18 cellular contexts compared by ENCODE assay signal in genomic region chr7:28224675-28225074, GRCh38. TPM values are rescaled to one million over a fixed set of nuclear protein-coding genes. Genes with fewer than 3 reads are reported as not detected.
DNase-seq lines count a peak whose midpoint lies in the region; ATAC-seq, FAIRE-seq and TF ChIP-seq lines count a peak whose summit lies in the region.
"Had no signal": no experiment of that assay in that cellular context is flagged by ENCODE, and none has a peak within 500 bp of the region (broad histone marks: within the 10 kb centered on the region; RNA-seq: fewer than 3 reads in every experiment).

No MANE protein-coding gene starts in this region.

- CTCF ChIA-PET in PC-3 (lab: Charles Lee), result no interaction called here

- no peak overlapping the region for H3K9ac ChIP-seq in iPS-20b (ENCODE audit: low read depth, low read length)
- no peak overlapping the region for H3K9ac ChIP-seq in PC-3 (ENCODE audit: low read length)
- H3K9ac ChIP-seq: BLaER1 had no signal

- no peak for DNase-seq in D721Med (ENCODE audit: insufficient read length, low spot score)
- peak; percentile 53 to 76 for DNase-seq in NCI-H524 (lab: John Stamatoyannopoulos, UW)
- peak; percentile 25 for DNase-seq in SW480 (ENCODE audit: low spot score)
- DNase-seq in NCI-H526 treated with DMSO at 0.1 percent for 48 hours (lab: John Stamatoyannopoulos, UW), result no peak
- DNase-seq in NCI-H1092 treated with DMSO at 0.1 percent for 48 hours (lab: John Stamatoyannopoulos, UW), result no peak
- no peak for DNase-seq in PC-3
- no peak for DNase-seq in germinal center (ENCODE audit: low spot score)
- DNase-seq: 8988T; AML-193; CD8-positive, alpha-beta memory T cell; DMS 273 treated with DMSO at 0.1 percent for 48 hours; GOT3; HCEC 1CT; IMR-90 had no signal

- H3K9me3 ChIP-seq in iPS-20b (ENCODE audit: insufficient read depth, low read depth, low read length), result no peaks in the 10 kb centered on the region
- H3K9me3 ChIP-seq in PC-3 (ENCODE audit: low read length), result no peaks in the 10 kb centered on the region
- H3K9me3 ChIP-seq: BLaER1 had no signal

- H3K4me1 ChIP-seq in iPS-20b (ENCODE audit: insufficient read depth, low read length) (peaks cover 20% of the 10 kb centered on the region; the same call in 1 of the 2 replicates), PC-3 (ENCODE audit: insufficient read depth, low read length) (no peaks in the 10 kb centered on the region; the same call in 1 of the 2 replicates)
- H3K4me1 ChIP-seq: BLaER1 had no signal

- H3K27ac ChIP-seq in iPS-20b (ENCODE audit: low read length) (no peak overlapping the region), PC-3 (ENCODE audit: low read length) (no peak overlapping the region)
- H3K27ac ChIP-seq: BLaER1 had no signal

- H3K4me3 ChIP-seq in iPS-20b (ENCODE audit: low read length) (peak overlapping the region; percentile 4; the same call in 1 of the 2 replicates), PC-3 (ENCODE audit: low read length) (no peak overlapping the region)
- H3K4me3 ChIP-seq: BLaER1, GM12878 had no signal

- no peak overlapping the region for H2AFZ ChIP-seq in PC-3 (ENCODE audit: low read length)

- H3K27me3 ChIP-seq in iPS-20b (ENCODE audit: insufficient read depth, low read length), result no peaks in the 10 kb centered on the region
- 0 out of 2 replicates have a peak, but pooled peaks cover 5% of the 10 kb centered on the region for H3K27me3 ChIP-seq in PC-3 (ENCODE audit: low read length)
- H3K27me3 ChIP-seq: BLaER1 had no signal

- no peaks in the 10 kb centered on the region for H4K20me1 ChIP-seq in PC-3 (ENCODE audit: low read length)
- H4K20me1 ChIP-seq: BLaER1 had no signal

- FAIRE-seq in D721Med (lab: Jason Lieb, UNC), result peak; percentile 41
- FAIRE-seq: GM12878, GM18507 had no signal

- ATAC-seq in PC-3, result no peak
- ATAC-seq: GM12878 had no signal

- no TSS peak for BruUV-seq in PC-3 (replicated peaks; lab: Mats Ljungman, UMichigan)

- no peaks in the 10 kb centered on the region for H3K36me3 ChIP-seq in iPS-20b (ENCODE audit: insufficient read depth, low read depth, low read length)
- H3K36me3 ChIP-seq in PC-3 (ENCODE audit: low read depth, low read length), result no peaks in the 10 kb centered on the region
- H3K36me3 ChIP-seq: BLaER1 had no signal

- no peaks in the 10 kb centered on the region for H3K9me2 ChIP-seq in PC-3 (replicated peaks; ENCODE audit: low read length)

- no peaks in the 10 kb centered on the region for H3K79me2 ChIP-seq in PC-3 (ENCODE audit: low read length)

- H3F3A ChIP-seq in PC-3 (ENCODE audit: low read length, unreplicated experiment), result no peaks in the 10 kb centered on the region

- TF ChIP-seq CTCF in D721Med (IDR thresholded peaks at IDR 0.05; ENCODE audit: insufficient read depth, missing control alignments) (no peak), PC-3 (conservative IDR thresholded peaks at IDR 0.05; ENCODE audit: low read depth, low read length) (no peak)

- intact Hi-C loops in PC-3 (cut with micrococcal nuclease), result no loop called here

- no peak overlapping the region for H3K4me2 ChIP-seq in PC-3 (ENCODE audit: low read length)
- H3K4me2 ChIP-seq: BLaER1 had no signal

- POLR2A ChIA-PET in PC-3 (lab: Charles Lee; ENCODE audit: unreplicated experiment), result no interaction called here

RNA-seq across cellular contexts. Expression of gene JAZF1, which starts 44.1 kb away (rescaled TPM):
- total RNA-seq in PC-3 (2014; rRNA removed), result 2.2 and 2.3 TPM in 2 replicates

Comparison
In these comparisons a context has a peak if more than half of its experiments do, and no peak if none do; other contexts are left out.
1. DNase-seq: peak in NCI-H524 (2 of 2) and SW480 (single experiment); none in D721Med (single experiment), NCI-H526 treated with DMSO at 0.1 percent for 48 hours (single experiment), NCI-H1092 treated with DMSO at 0.1 percent for 48 hours (single experiment), PC-3 (single experiment) and germinal center (single experiment).